In genomic region chr13:43434185-43434584, GRCh38 we compare ENCODE assay signal across 19 cellular contexts.
DNase-seq lines count a peak whose midpoint lies in the region; ATAC-seq and TF ChIP-seq lines count a peak whose summit lies in the region.
"Had no signal": no experiment of that assay in that cellular context is flagged by ENCODE, and none has a peak within 500 bp of the region (broad histone marks: within the 10 kb centered on the region; RNA-seq: fewer than 3 reads in every experiment).

No MANE protein-coding gene starts in this region.

- ATAC-seq in Right ventricle myocardium superior (ENCODE audit: poor library complexity) (peak; percentile 71), heart left ventricle (peak in 3 of 4 donors; percentile 72 to 87 (median 75)), psoas muscle (peak; percentile 38 to 53 (median 46)), GM18870 (IDR thresholded peaks at IDR 0.05; ENCODE audit: unreplicated experiment) (no peak)

- H3K27ac ChIP-seq in right atrium auricular region (no peak overlapping the region), heart left ventricle (peak overlapping the region in 4 of 12 donors; percentile 17 to 31 (median 23)), psoas muscle (peak overlapping the region; percentile 76)
- H3K27ac ChIP-seq: C4-2B, Peyer's patch had no signal

- H3K9me3 ChIP-seq in right atrium auricular region (no peaks in the 10 kb centered on the region), heart left ventricle (no peaks in the 10 kb centered on the region), psoas muscle (no peaks in the 10 kb centered on the region)
- H3K9me3 ChIP-seq: Peyer's patch had no signal

- no peak overlapping the region for H3K4me3 ChIP-seq in right atrium auricular region
- no peak overlapping the region for H3K4me3 ChIP-seq in heart left ventricle
- no peak overlapping the region for H3K4me3 ChIP-seq in psoas muscle
- H3K4me3 ChIP-seq: Peyer's patch had no signal

- H3K27me3 ChIP-seq in right atrium auricular region (no peaks in the 10 kb centered on the region), heart left ventricle (no peaks in the 10 kb centered on the region), psoas muscle (ENCODE audit: insufficient read depth in 3 of 3, low read length in 2 of 3) (no peaks in the 10 kb centered on the region)
- H3K27me3 ChIP-seq: Peyer's patch had no signal

- H3K36me3 ChIP-seq in right atrium auricular region, result no peaks in the 10 kb centered on the region
- no peaks in the 10 kb centered on the region for H3K36me3 ChIP-seq in heart left ventricle
- no peaks in the 10 kb centered on the region for H3K36me3 ChIP-seq in psoas muscle (ENCODE audit: insufficient read depth in 1 of 2, low read depth in 1 of 2)
- H3K36me3 ChIP-seq: Peyer's patch had no signal

- peak; percentile 44 for DNase-seq in Right ventricle myocardium superior
- no peak for DNase-seq in right atrium auricular region (ENCODE audit: low spot score)
- peak in 3 of 5 donors; percentile 19 to 47 (median 32) for DNase-seq in heart left ventricle
- DNase-seq in psoas muscle, result no peak
- no peak for DNase-seq in ecto neural progenitor cell (ENCODE audit: low spot score)
- DNase-seq in SIG-M5 (lab: John Stamatoyannopoulos, UW), result no peak
- DNase-seq: DMS79, H9, KBM-7, NCI-H1105, NCI-H146, NCI-H2029 treated with DMSO at 0.1 percent for 48 hours, NCI-H2171 treated with DMSO at 0.1 percent for 48 hours, NCI-H524 treated with DMSO at 0.1 percent for 48 hours, NCI-H82, Peyer's patch, SW 1271 had no signal

- H3K4me1 ChIP-seq in right atrium auricular region, result no peaks in the 10 kb centered on the region
- peaks cover 0 to 10% (median 5%) of the 10 kb centered on the region in 12 donors for H3K4me1 ChIP-seq in heart left ventricle
- peaks cover 35% of the 10 kb centered on the region for H3K4me1 ChIP-seq in psoas muscle
- H3K4me1 ChIP-seq: Peyer's patch had no signal

- intact Hi-C loops in Right ventricle myocardium superior (cut with DNase I), result no loop called here
- intact Hi-C loops in heart left ventricle (cut with DNase I), result no loop called here
- intact Hi-C loops in psoas muscle (cut with DNase I), result no loop called here

- WGBS in heart left ventricle, 4 donors, result 79 to 87% (median 83%) methylated on average over 3 of the region's 3 CpGs
- 38 to 63% (median 53%) methylated on average over 3 of the region's 3 CpGs for WGBS in psoas muscle, 3 donors

- TF ChIP-seq CTCF in right atrium auricular region (IDR thresholded peaks at IDR 0.05), result no peak
- no peak for TF ChIP-seq CTCF in heart left ventricle (IDR thresholded peaks at IDR 0.05)
- no peak for TF ChIP-seq CTCF in psoas muscle (IDR thresholded peaks at IDR 0.05)

- TF ChIP-seq POLR2A in heart left ventricle (IDR thresholded peaks at IDR 0.05), result no peak

Comparison
In these comparisons a context has a peak if more than half of its experiments do, and no peak if none do; other contexts are left out.
1. DNase-seq: peak in Right ventricle myocardium superior (single experiment) and heart left ventricle (3 of 5); none in right atrium auricular region (single experiment), psoas muscle (0 of 2), ecto neural progenitor cell (single experiment) and SIG-M5 (single experiment).